Comparison of ENCODE assay signal across 13 cellular contexts in genomic region chr4:2832981-2833670, GRCh38. TPM values are rescaled to one million over a fixed set of nuclear protein-coding genes. Genes with fewer than 3 reads are reported as not detected.
DNase-seq lines count a peak whose midpoint lies in the region; ATAC-seq and TF ChIP-seq lines count a peak whose summit lies in the region.
"Had no signal": no experiment of that assay in that cellular context is flagged by ENCODE, and none has a peak within 500 bp of the region (broad histone marks: within the 10 kb centered on the region; RNA-seq: fewer than 3 reads in every experiment).

No MANE protein-coding gene starts in this region.

- H2AK5ac ChIP-seq in IMR-90 (ENCODE audit: low read depth, low read length), result no peak overlapping the region

- no peak overlapping the region for H3K9ac ChIP-seq in IMR-90 (ENCODE audit: low read depth, low read length)

- no peak for TF ChIP-seq RAD21 in IMR-90 (IDR thresholded peaks at IDR 0.05; ENCODE audit: low read length)

- H3K27ac ChIP-seq in right cardiac atrium (ENCODE audit: low read length) (no peak overlapping the region), IMR-90 (ENCODE audit: insufficient read depth, low read length) (no peak overlapping the region)

- peaks cover 5% of the 10 kb centered on the region for H3K4me1 ChIP-seq in right cardiac atrium (ENCODE audit: control insufficient read depth, insufficient read depth, low read length)
- H3K4me1 ChIP-seq in IMR-90 (ENCODE audit: control insufficient read depth, insufficient read depth, low read length), result peaks cover 4% of the 10 kb centered on the region; the same call in 1 of the 2 replicates
- H3K4me1 ChIP-seq: BE2C had no signal

- no peak overlapping the region for H4K91ac ChIP-seq in IMR-90 (ENCODE audit: insufficient read depth, low read depth, low read length)

- no peak for TF ChIP-seq CTCF in IMR-90 (conservative IDR thresholded peaks at IDR 0.05; ENCODE audit: low read depth, low read length)

- intact Hi-C loops in right cardiac atrium (cut with DNase I), result no loop called here
- intact Hi-C loops in cardiac septum (cut with DNase I), result no loop called here
- intact Hi-C loops in IMR-90 (cut with micrococcal nuclease), result no loop called here

- peaks cover 12% of the 10 kb centered on the region; the same call in 1 of the 2 replicates for H3K9me1 ChIP-seq in IMR-90 (ENCODE audit: insufficient read depth, low read length)

- dilution Hi-C loops in IMR-90 (cut with HindIII; ENCODE audit: low sequenced_read_pairs, unreplicated experiment), result no loop called here

- CTCF ChIA-PET in IMR-90 (lab: Yijun Ruan, JAX), result no interaction called here

- no peak overlapping the region for H2BK15ac ChIP-seq in IMR-90 (ENCODE audit: low read depth, low read length)

- H3K4ac ChIP-seq in IMR-90 (ENCODE audit: low read depth, low read length), result no peak overlapping the region

- ATAC-seq in right cardiac atrium (no peak), IMR-90 (ENCODE audit: low read depth) (no peak), HG02610 (IDR thresholded peaks at IDR 0.05; ENCODE audit: unreplicated experiment) (no peak)

- H3K14ac ChIP-seq in IMR-90 (replicated peaks; ENCODE audit: low read depth, low read length), result no peak overlapping the region

- peaks cover 64% of the 10 kb centered on the region for H3K36me3 ChIP-seq in IMR-90 (ENCODE audit: control insufficient read depth, insufficient read depth, low read length)

- POLR2A ChIA-PET in IMR-90 (lab: Charles Lee; ENCODE audit: unreplicated experiment), result no interaction called here

- no peak overlapping the region for H4K5ac ChIP-seq in IMR-90 (ENCODE audit: low read depth, low read length)

- no peak overlapping the region for H4K8ac ChIP-seq in IMR-90 (ENCODE audit: low read depth in 2 of 2, low read length in 2 of 2)

- H3K4me3 ChIP-seq in right cardiac atrium (ENCODE audit: low read length) (no peak overlapping the region), IMR-90 (ENCODE audit: insufficient read depth, low read depth, low read length) (no peak overlapping the region)

- peaks cover 8 to 19% of the 10 kb centered on the region in 2 experiments; a peak in 3 of 4 replicates for H3K79me1 ChIP-seq in IMR-90 (ENCODE audit: low read depth in 1 of 2, low read length in 2 of 2)

- no peak overlapping the region for H3K56ac ChIP-seq in IMR-90 (ENCODE audit: extremely low read depth, insufficient read depth, low read length)

- no peak overlapping the region for H2BK120ac ChIP-seq in IMR-90 (ENCODE audit: low read depth, low read length)

- no peak overlapping the region for H2BK5ac ChIP-seq in IMR-90 (ENCODE audit: low read depth, low read length, poor library complexity, severe bottlenecking)

- no peak overlapping the region for H3K23ac ChIP-seq in IMR-90 (ENCODE audit: low read depth, low read length)

- in situ Hi-C loops in IMR-90 (cut with MboI; ENCODE audit: low sequenced_read_pairs), result no loop called here

- no peak overlapping the region for H3K18ac ChIP-seq in IMR-90 (ENCODE audit: low read depth, low read length)

- H4K20me1 ChIP-seq in IMR-90 (ENCODE audit: insufficient read depth, low read length), result no peaks in the 10 kb centered on the region; the same call in 1 of the 2 replicates

- BruUV-seq in IMR-90 (replicated peaks; lab: Mats Ljungman, UMichigan), result no TSS peak

- no peak overlapping the region for H2AK9ac ChIP-seq in IMR-90 (replicated peaks; ENCODE audit: low read depth, low read length, poor library complexity)

- no peaks in the 10 kb centered on the region for H3K9me3 ChIP-seq in right cardiac atrium (ENCODE audit: control insufficient read depth, low read length)
- H3K9me3 ChIP-seq in IMR-90 (ENCODE audit: control insufficient read depth, insufficient read depth, low read length), result no peaks in the 10 kb centered on the region
- H3K9me3 ChIP-seq: BE2C had no signal

- no peak overlapping the region for H2BK20ac ChIP-seq in IMR-90 (ENCODE audit: low read depth, low read length)

- 92% methylated on average over 19 of the region's 19 CpGs for WGBS in right cardiac atrium
- WGBS in IMR-90 (ENCODE audit: extremely low coverage in 2 of 2, insufficient read length in 1 of 2), 2 experiments, result 100% methylated on average over 1 of the region's 19 CpGs; no CpG with 5 or more reads in 1 of the 2 experiments

- TF ChIP-seq POLR2A in IMR-90 (IDR thresholded peaks at IDR 0.05; ENCODE audit: low read depth, low read length), result no peak

- no peaks in the 10 kb centered on the region for H3K27me3 ChIP-seq in right cardiac atrium (ENCODE audit: control insufficient read depth, insufficient read depth)
- no peaks in the 10 kb centered on the region for H3K27me3 ChIP-seq in IMR-90 (ENCODE audit: control insufficient read depth, insufficient read depth, low read length)
- H3K27me3 ChIP-seq: BE2C had no signal

- peak in 2 of 3 donors; percentile 34 to 35 for DNase-seq in right cardiac atrium
- DNase-seq in cardiac septum (ENCODE audit: low spot score), result no peak
- DNase-seq in IMR-90, result no peak
- peak; percentile 2 for DNase-seq in iPS-NIHi7 (ENCODE audit: extremely low spot score)
- DNase-seq in ureter (ENCODE audit: low spot score), result peak; percentile 35
- DNase-seq in GM19238 (ENCODE audit: insufficient read length, low spot score), result no peak
- no peak for DNase-seq in NCI-H146 (lab: John Stamatoyannopoulos, UW)
- DNase-seq: activated CD4-positive, alpha-beta T cell treated with anti-CD3 and anti-CD28 coated beads, Interleukin-2, amount 10 ng/mL, durations not matched to agents 24 days and 14 days; amniotic stem cell; BE2C; HFFc6; T-helper 1 cell had no signal

- H2AFZ ChIP-seq in IMR-90 (replicated peaks; ENCODE audit: low read length, poor library complexity), result peak overlapping the region; percentile 51

- H3K4me2 ChIP-seq in IMR-90 (ENCODE audit: low read depth, low read length), result no peak overlapping the region

TF ChIP-seq in IMR-90, 13 proteins besides CTCF, POLR2A, EP300 and RAD21:
- TF ChIP-seq BHLHE40 (IDR thresholded peaks at IDR 0.05; ENCODE audit: low read depth, low read length) (no peak), NFE2L2 (IDR thresholded peaks at IDR 0.05; ENCODE audit: low read depth, low read length) (no peak), RCOR1 (IDR thresholded peaks at IDR 0.05; ENCODE audit: insufficient replicate concordance, low read length) (no peak)
- TF ChIP-seq, protein P1, sequence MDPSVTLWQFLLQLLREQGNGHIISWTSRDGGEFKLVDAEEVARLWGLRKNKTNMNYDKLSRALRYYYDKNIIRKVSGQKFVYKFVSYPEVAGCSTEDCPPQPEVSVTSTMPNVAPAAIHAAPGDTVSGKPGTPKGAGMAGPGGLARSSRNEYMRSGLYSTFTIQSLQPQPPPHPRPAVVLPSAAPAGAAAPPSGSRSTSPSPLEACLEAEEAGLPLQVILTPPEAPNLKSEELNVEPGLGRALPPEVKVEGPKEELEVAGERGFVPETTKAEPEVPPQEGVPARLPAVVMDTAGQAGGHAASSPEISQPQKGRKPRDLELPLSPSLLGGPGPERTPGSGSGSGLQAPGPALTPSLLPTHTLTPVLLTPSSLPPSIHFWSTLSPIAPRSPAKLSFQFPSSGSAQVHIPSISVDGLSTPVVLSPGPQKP (IDR thresholded peaks at IDR 0.05; ENCODE audit: borderline replicate concordance, low read depth, low read length), result no peak

RNA-seq across cellular contexts. Expression of gene ADD1, which starts 10.5 kb away (rescaled TPM):
- total RNA-seq in right cardiac atrium (100 to 1,000 TPM; 215 to 256 (median 236) TPM), cardiac septum (213 TPM), IMR-90 (2012; rRNA removed) (117 and 122 TPM in 2 replicates), ureter (416 TPM)
- polyA plus RNA-seq in right cardiac atrium (207 TPM), IMR-90 (2012; rRNA removed) (190 and 215 TPM in 2 replicates)
- 170 and 354 TPM in 2 replicates for polyA plus RNA-seq in IMR-90 (2012; cell fraction: cytosol; rRNA removed)
- polyA plus RNA-seq in IMR-90 (2012; cell fraction: nucleus; rRNA removed; ENCODE audit: low replicate concordance), result 291 and 369 TPM in 2 replicates

RNA-seq across cellular contexts. Expression of gene SH3BP2, which starts 40.2 kb away (rescaled TPM):
- total RNA-seq in right cardiac atrium (10 to 100 TPM; 20.5 to 28.8 (median 26.3) TPM), cardiac septum (19.1 TPM), IMR-90 (2012; rRNA removed) (8.9 and 9.0 TPM in 2 replicates), ureter (109 TPM)
- polyA plus RNA-seq in right cardiac atrium (21.7 TPM), IMR-90 (2012; rRNA removed) (37.2 and 45.3 TPM in 2 replicates)
- 20.8 and 21.2 TPM in 2 replicates for polyA plus RNA-seq in IMR-90 (2012; cell fraction: cytosol; rRNA removed)
- polyA plus RNA-seq in IMR-90 (2012; cell fraction: nucleus; rRNA removed; ENCODE audit: low replicate concordance), result 229 and 480 TPM in 2 replicates

Comparison
In these comparisons a context has a peak if more than half of its experiments do, and no peak if none do; other contexts are left out.
1. DNase-seq: peak in right cardiac atrium (2 of 3), iPS-NIHi7 (single experiment) and ureter (single experiment); none in cardiac septum (single experiment), IMR-90 (single experiment), GM19238 (single experiment) and NCI-H146 (single experiment).